Comparison of ENCODE assay signal across 3 cellular contexts in genomic region chr17:61382796-61383688, GRCh38.
TF ChIP-seq lines count a peak whose summit lies in the region.

No MANE protein-coding gene starts in this region.

TF ChIP-seq in SK-N-SH, 30 proteins besides CTCF, POLR2A, EP300 and RAD21:
- TF ChIP-seq MXI1 (IDR thresholded peaks at IDR 0.05; ENCODE audit: low read depth, low read length) (no peak), MAX (IDR thresholded peaks at IDR 0.05; ENCODE audit: low read depth) (no peak), FOXJ3 (CRISPR knock-in tag; IDR thresholded peaks at IDR 0.05) (no peak), JUND (IDR thresholded peaks at IDR 0.05) (no peak), TAF1 (IDR thresholded peaks at IDR 0.05; ENCODE audit: borderline replicate concordance, low read depth, low read length) (no peak), ELF1 (IDR thresholded peaks at IDR 0.05) (no peak), NFIC (IDR thresholded peaks at IDR 0.05; ENCODE audit: borderline replicate concordance) (no peak), YY1 (IDR thresholded peaks at IDR 0.05; ENCODE audit: low read depth) (no peak), FOSL2 (IDR thresholded peaks at IDR 0.05; ENCODE audit: borderline replicate concordance, low read depth) (no peak), EZH2phosphoT487 (IDR thresholded peaks at IDR 0.05; ENCODE audit: borderline replicate concordance, low read depth) (no peak), RFX5 (IDR thresholded peaks at IDR 0.05; ENCODE audit: low read length) (no peak), PBX3 (IDR thresholded peaks at IDR 0.05) (no peak), TEAD4 (IDR thresholded peaks at IDR 0.05; ENCODE audit: borderline replicate concordance, insufficient read depth) (no peak), FOXM1 (IDR thresholded peaks at IDR 0.05; ENCODE audit: low read depth) (no peak), CHD2 (IDR thresholded peaks at IDR 0.05; ENCODE audit: low read length, partially characterized antibody) (no peak), GATA2 (CRISPR knock-in tag; IDR thresholded peaks at IDR 0.05) (no peak)

TF ChIP-seq in SK-N-SH treated with all-trans-retinoic acid at 6 μM for 48 hours, 23 proteins besides CTCF, POLR2A, EP300 and RAD21:
- no peak for TF ChIP-seq RARB (CRISPR knock-in tag; IDR thresholded peaks at IDR 0.05)
- no peak for TF ChIP-seq ZC3H10 (CRISPR knock-in tag; IDR thresholded peaks at IDR 0.05)
- TF ChIP-seq ZNF70 (CRISPR knock-in tag; IDR thresholded peaks at IDR 0.05): no peak
- TF ChIP-seq PPARA (CRISPR knock-in tag; IDR thresholded peaks at IDR 0.05; ENCODE audit: borderline replicate concordance): no peak
- TF ChIP-seq BACH2 (CRISPR knock-in tag; IDR thresholded peaks at IDR 0.05; ENCODE audit: borderline replicate concordance): no peak

TF ChIP-seq in H1, 55 proteins besides CTCF, POLR2A, EP300 and RAD21:
- TF ChIP-seq USF2 (IDR thresholded peaks at IDR 0.05; ENCODE audit: low read length) (no peak), SIX5 (IDR thresholded peaks at IDR 0.05; ENCODE audit: low read depth, low read length) (no peak), SP2 (IDR thresholded peaks at IDR 0.05; ENCODE audit: low read length) (no peak), SP4 (IDR thresholded peaks at IDR 0.05; ENCODE audit: low read length) (no peak), SAP30 (IDR thresholded peaks at IDR 0.05; ENCODE audit: insufficient read depth, insufficient replicate concordance, low read length) (no peak), NRF1 (IDR thresholded peaks at IDR 0.05; ENCODE audit: low read depth, low read length) (no peak), JUND (IDR thresholded peaks at IDR 0.05; ENCODE audit: low read length) (no peak), ATF3 (IDR thresholded peaks at IDR 0.05; ENCODE audit: insufficient read depth, low read depth, low read length) (no peak), E2F6 (IDR thresholded peaks at IDR 0.05) (no peak), EZH2 (IDR thresholded peaks at IDR 0.05; ENCODE audit: low read depth, low read length, severe bottlenecking) (no peak), HDAC6 (IDR thresholded peaks at IDR 0.05; ENCODE audit: low read depth, low read length) (no peak), TAF7 (optimal IDR thresholded peaks at IDR 0.05; ENCODE audit: borderline replicate concordance, low read depth, low read length) (no peak), CHD1 (IDR thresholded peaks at IDR 0.05; ENCODE audit: low read depth, low read length) (no peak)
